In genomic region chr18:7572837-7573236, GRCh38 we compare ENCODE assay signal across 11 cellular contexts. TPM values are rescaled to one million over a fixed set of nuclear protein-coding genes. Genes with fewer than 3 reads are reported as not detected.
DNase-seq lines count a peak whose midpoint lies in the region; ATAC-seq and TF ChIP-seq lines count a peak whose summit lies in the region.
"Had no signal": no experiment of that assay in that cellular context is flagged by ENCODE, and none has a peak within 500 bp of the region (broad histone marks: within the 10 kb centered on the region; RNA-seq: fewer than 3 reads in every experiment).

No MANE protein-coding gene starts in this region.

- H3K27me3 Mint-ChIP-seq in activated CD8-positive, alpha-beta T cell treated with anti-CD3 and anti-CD28 coated beads for 36 hours, result peaks cover 20% of the 10 kb centered on the region
- peaks cover 20% of the 10 kb centered on the region for H3K27me3 Mint-ChIP-seq in activated CD8-positive, alpha-beta T cell treated with anti-CD3 and anti-CD28 coated beads, Interleukin-2, amount 10 ng/mL, durations not matched to agents 7 days and 5 days (ENCODE audit: low read depth)
- H3K27me3 Mint-ChIP-seq in stimulated activated memory B cell treated with anti-CD40 and anti-IgM and Interleukin-4, amounts not matched to agents 10 μg/mL and 1 μg/mL and 100 μg/mL, for 72 hours, result peaks cover 20% of the 10 kb centered on the region

- peak; percentile 61 for ATAC-seq in activated CD8-positive, alpha-beta T cell treated with anti-CD3 and anti-CD28 coated beads for 36 hours
- ATAC-seq in activated CD8-positive, alpha-beta T cell treated with anti-CD3 and anti-CD28 coated beads, Interleukin-2, amount 10 ng/mL, durations not matched to agents 7 days and 5 days, result no peak
- peak; percentile 61 for ATAC-seq in thoracic aorta (ENCODE audit: insufficient number of reproducible peaks, low FRiP score, low read depth)
- ATAC-seq in stimulated activated memory B cell treated with anti-CD40 and anti-IgM and Interleukin-4, amounts not matched to agents 10 μg/mL and 1 μg/mL and 100 μg/mL, for 72 hours, result no peak

- TF ChIP-seq CTCF in activated CD8-positive, alpha-beta T cell treated with anti-CD3 and anti-CD28 coated beads for 36 hours (IDR thresholded peaks at IDR 0.05), result no peak
- TF ChIP-seq CTCF in epithelial cell of proximal tubule (conservative IDR thresholded peaks at IDR 0.05; ENCODE audit: low read depth, low read length) (no peak), thoracic aorta (IDR thresholded peaks at IDR 0.05) (no peak)

- DNase-seq in activated CD8-positive, alpha-beta T cell treated with anti-CD3 and anti-CD28 coated beads for 36 hours, result peak; percentile 17
- no peak for DNase-seq in activated CD8-positive, alpha-beta T cell treated with anti-CD3 and anti-CD28 coated beads, Interleukin-2, amount 10 ng/mL, durations not matched to agents 7 days and 5 days
- DNase-seq in RPMI8226 (peak; percentile 52), epithelial cell of proximal tubule (ENCODE audit: low read depth) (no peak), thoracic aorta (ENCODE audit: low spot score) (no peak), HAP-1 (ENCODE audit: low spot score in 2 of 2) (no peak)
- no peak for DNase-seq in activated CD4-positive, alpha-beta T cell treated with anti-CD3 and anti-CD28 coated beads for 4 hours
- DNase-seq: T1000 had no signal

- H3K36me3 ChIP-seq in thoracic aorta, result no peaks in the 10 kb centered on the region
- H3K36me3 ChIP-seq in HAP-1 (replicated peaks), result no peaks in the 10 kb centered on the region
- H3K36me3 ChIP-seq: prostate gland had no signal

- H3K9me3 ChIP-seq in thoracic aorta, result no peaks in the 10 kb centered on the region
- H3K9me3 ChIP-seq in HAP-1, result no peaks in the 10 kb centered on the region
- H3K9me3 ChIP-seq: prostate gland had no signal

- intact Hi-C loops in activated CD8-positive, alpha-beta T cell treated with anti-CD3 and anti-CD28 coated beads for 36 hours (cut with micrococcal nuclease), result no loop called here

- CTCF ChIA-PET in activated CD8-positive, alpha-beta T cell treated with anti-CD3 and anti-CD28 coated beads for 36 hours (lab: Charles Lee), result no interaction called here
- CTCF ChIA-PET in activated CD8-positive, alpha-beta T cell treated with anti-CD3 and anti-CD28 coated beads, Interleukin-2, amount 10 ng/mL, durations not matched to agents 7 days and 5 days (lab: Charles Lee), result no interaction called here

- no peaks in the 10 kb centered on the region for H3K9me3 Mint-ChIP-seq in activated CD8-positive, alpha-beta T cell treated with anti-CD3 and anti-CD28 coated beads for 36 hours
- H3K9me3 Mint-ChIP-seq in activated CD8-positive, alpha-beta T cell treated with anti-CD3 and anti-CD28 coated beads, Interleukin-2, amount 10 ng/mL, durations not matched to agents 7 days and 5 days (ENCODE audit: insufficient read depth), result no peaks in the 10 kb centered on the region
- peaks cover 4% of the 10 kb centered on the region for H3K9me3 Mint-ChIP-seq in stimulated activated memory B cell treated with anti-CD40 and anti-IgM and Interleukin-4, amounts not matched to agents 10 μg/mL and 1 μg/mL and 100 μg/mL, for 72 hours
- H3K9me3 Mint-ChIP-seq: mesothelial cell of epicardium had no signal

- no peak overlapping the region for H3K4me3 Mint-ChIP-seq in activated CD8-positive, alpha-beta T cell treated with anti-CD3 and anti-CD28 coated beads for 36 hours
- H3K4me3 Mint-ChIP-seq in activated CD8-positive, alpha-beta T cell treated with anti-CD3 and anti-CD28 coated beads, Interleukin-2, amount 10 ng/mL, durations not matched to agents 7 days and 5 days, result no peak overlapping the region
- H3K4me3 Mint-ChIP-seq in stimulated activated memory B cell treated with anti-CD40 and anti-IgM and Interleukin-4, amounts not matched to agents 10 μg/mL and 1 μg/mL and 100 μg/mL, for 72 hours, result no peak overlapping the region
- H3K4me3 Mint-ChIP-seq: mesothelial cell of epicardium had no signal

- in situ Hi-C loops in HAP-1 (cut with MboI; ENCODE audit: low sequenced_read_pairs), result no loop called here

- H3K36me3 Mint-ChIP-seq in activated CD8-positive, alpha-beta T cell treated with anti-CD3 and anti-CD28 coated beads for 36 hours (ENCODE audit: low read depth), result no peaks in the 10 kb centered on the region
- H3K36me3 Mint-ChIP-seq in activated CD8-positive, alpha-beta T cell treated with anti-CD3 and anti-CD28 coated beads, Interleukin-2, amount 10 ng/mL, durations not matched to agents 7 days and 5 days (ENCODE audit: low read depth), result no peaks in the 10 kb centered on the region
- no peaks in the 10 kb centered on the region for H3K36me3 Mint-ChIP-seq in stimulated activated memory B cell treated with anti-CD40 and anti-IgM and Interleukin-4, amounts not matched to agents 10 μg/mL and 1 μg/mL and 100 μg/mL, for 72 hours

- H3K4me3 ChIP-seq in epithelial cell of proximal tubule (ENCODE audit: low read depth, low read length) (peak overlapping the region; percentile 36), thoracic aorta (peak overlapping the region; percentile 60), HAP-1 (no peak overlapping the region)
- H3K4me3 ChIP-seq: prostate gland had no signal

- H3K27ac ChIP-seq in thoracic aorta, result peak overlapping the region in 1 of 2 donors; percentile 66
- H3K27ac ChIP-seq: prostate gland had no signal

- H3K4me1 Mint-ChIP-seq in activated CD8-positive, alpha-beta T cell treated with anti-CD3 and anti-CD28 coated beads for 36 hours (ENCODE audit: low read depth), result peaks cover 8% of the 10 kb centered on the region
- no peaks in the 10 kb centered on the region for H3K4me1 Mint-ChIP-seq in activated CD8-positive, alpha-beta T cell treated with anti-CD3 and anti-CD28 coated beads, Interleukin-2, amount 10 ng/mL, durations not matched to agents 7 days and 5 days (ENCODE audit: low read depth)
- H3K4me1 Mint-ChIP-seq in stimulated activated memory B cell treated with anti-CD40 and anti-IgM and Interleukin-4, amounts not matched to agents 10 μg/mL and 1 μg/mL and 100 μg/mL, for 72 hours, result no peaks in the 10 kb centered on the region

- POLR2A ChIA-PET in activated CD8-positive, alpha-beta T cell treated with anti-CD3 and anti-CD28 coated beads for 36 hours (lab: Charles Lee), result no interaction called here
- POLR2A ChIA-PET in activated CD8-positive, alpha-beta T cell treated with anti-CD3 and anti-CD28 coated beads, Interleukin-2, amount 10 ng/mL, durations not matched to agents 7 days and 5 days (lab: Charles Lee), result no interaction called here

- H3K4me1 ChIP-seq in thoracic aorta (ENCODE audit: control insufficient read depth in 1 of 2, low read depth in 2 of 2), result peaks cover 19 to 45% of the 10 kb centered on the region in 2 donors
- H3K4me1 ChIP-seq in HAP-1, result no peaks in the 10 kb centered on the region
- H3K4me1 ChIP-seq: prostate gland had no signal

- no peak overlapping the region for H3K27ac Mint-ChIP-seq in activated CD8-positive, alpha-beta T cell treated with anti-CD3 and anti-CD28 coated beads for 36 hours
- no peak overlapping the region for H3K27ac Mint-ChIP-seq in activated CD8-positive, alpha-beta T cell treated with anti-CD3 and anti-CD28 coated beads, Interleukin-2, amount 10 ng/mL, durations not matched to agents 7 days and 5 days
- H3K27ac Mint-ChIP-seq in stimulated activated memory B cell treated with anti-CD40 and anti-IgM and Interleukin-4, amounts not matched to agents 10 μg/mL and 1 μg/mL and 100 μg/mL, for 72 hours, result no peak overlapping the region
- H3K27ac Mint-ChIP-seq: mesothelial cell of epicardium had no signal

- H3K27me3 ChIP-seq in thoracic aorta (replicated peaks; ENCODE audit: insufficient read depth), result no peaks in the 10 kb centered on the region
- peaks cover 7% of the 10 kb centered on the region; the same call in 1 of the 2 replicates for H3K27me3 ChIP-seq in HAP-1 (ENCODE audit: low read depth)

RNA-seq across cellular contexts. Expression of gene PTPRM, which starts 5.7 kb away (rescaled TPM):
- 1 to 10 TPM; 2.1 to 3.0 TPM for total RNA-seq in activated CD8-positive, alpha-beta T cell treated with anti-CD3 and anti-CD28 coated beads for 36 hours
- 1 to 10 TPM in 1 of 2 experiments, under 1 TPM in 1; 0.76 to 1.0 TPM for total RNA-seq in activated CD8-positive, alpha-beta T cell treated with anti-CD3 and anti-CD28 coated beads, Interleukin-2, amount 10 ng/mL, durations not matched to agents 7 days and 5 days
- 28.5 and 63.2 TPM in 2 replicates for total RNA-seq in epithelial cell of proximal tubule
- total RNA-seq in thoracic aorta, result 100 to 1,000 TPM in 1 of 2 donors, 10 to 100 TPM in 1; 90.3 to 102 TPM

Comparison
In these comparisons a context has a peak if more than half of its experiments do, and no peak if none do; other contexts are left out.
1. ATAC-seq: peak in activated CD8-positive, alpha-beta T cell treated with anti-CD3 and anti-CD28 coated beads for 36 hours (single experiment) and thoracic aorta (single experiment); none in activated CD8-positive, alpha-beta T cell treated with anti-CD3 and anti-CD28 coated beads, Interleukin-2, amount 10 ng/mL, durations not matched to agents 7 days and 5 days (single experiment) and stimulated activated memory B cell treated with anti-CD40 and anti-IgM and Interleukin-4, amounts not matched to agents 10 μg/mL and 1 μg/mL and 100 μg/mL, for 72 hours (single experiment).
2. DNase-seq: peak in activated CD8-positive, alpha-beta T cell treated with anti-CD3 and anti-CD28 coated beads for 36 hours (single experiment) and RPMI8226 (single experiment); none in activated CD8-positive, alpha-beta T cell treated with anti-CD3 and anti-CD28 coated beads, Interleukin-2, amount 10 ng/mL, durations not matched to agents 7 days and 5 days (single experiment), epithelial cell of proximal tubule (single experiment), thoracic aorta (single experiment), HAP-1 (0 of 2) and activated CD4-positive, alpha-beta T cell treated with anti-CD3 and anti-CD28 coated beads for 4 hours (0 of 2).